9 cellular contexts compared by ENCODE assay signal in the genomic region with DNA sequence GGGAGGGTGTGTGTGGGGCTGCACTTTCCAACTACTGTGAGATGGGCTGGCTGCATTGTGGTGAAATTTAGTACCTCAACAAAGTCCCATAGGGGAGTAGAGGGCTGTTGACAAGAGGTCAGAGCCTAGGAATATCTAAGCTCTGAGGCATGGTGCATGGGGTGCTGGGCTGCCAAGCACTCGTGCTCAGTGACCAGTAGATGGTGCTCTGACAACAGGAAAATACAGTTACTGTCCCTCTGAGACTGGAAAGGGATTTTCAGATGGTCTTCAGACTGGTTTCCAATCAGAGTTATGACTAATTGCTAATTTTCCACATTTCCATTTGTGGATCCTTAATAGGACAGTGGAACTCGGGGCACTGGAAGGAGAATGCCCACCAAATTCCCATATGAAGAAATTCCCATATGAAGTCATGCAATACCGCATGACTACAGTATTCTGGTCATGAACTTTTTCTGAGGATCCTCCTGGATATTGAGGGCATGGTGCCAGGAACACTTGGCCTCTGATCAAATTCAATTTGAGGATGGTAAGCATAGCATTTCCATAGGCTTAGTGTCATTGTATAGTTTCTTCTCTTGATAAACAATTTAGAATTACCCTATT. TPM values are rescaled to one million over a fixed set of nuclear protein-coding genes. Genes with fewer than 3 reads are reported as not detected.
A peak's percentile ranks its signal among the peaks of the same experiment; 100 is the strongest.
DNase-seq lines count a peak whose midpoint lies in the region; ATAC-seq, FAIRE-seq and TF ChIP-seq lines count a peak whose summit lies in the region.
"Had no signal": no experiment of that assay in that cellular context is flagged by ENCODE, and none has a peak within 500 bp of the region (broad histone marks: within the 10 kb centered on the region; RNA-seq: fewer than 3 reads in every experiment).

No MANE protein-coding gene starts in this region.

- no peaks in the 10 kb centered on the region for H3K79me2 ChIP-seq in keratinocyte (ENCODE audit: control insufficient read depth, insufficient read depth, low read length)

- TF ChIP-seq EP300 in stomach (IDR thresholded peaks at IDR 0.05), result no peak

- H2AFZ ChIP-seq in keratinocyte (ENCODE audit: control insufficient read depth, low read length), result no peak overlapping the region

- H3K27ac ChIP-seq in Panc1 (ENCODE audit: low read length), result no peak overlapping the region
- H3K27ac ChIP-seq in keratinocyte (ENCODE audit: control insufficient read depth, insufficient read depth, low read length), result no peak overlapping the region
- no peak overlapping the region for H3K27ac ChIP-seq in stomach

- no peaks in the 10 kb centered on the region for H4K20me1 ChIP-seq in keratinocyte (ENCODE audit: control insufficient read depth, extremely low read depth, insufficient read depth, low read length)

- POLR2A ChIA-PET in Panc1 (lab: Charles Lee), result interaction anchor here (0.5 kb wide), 1 partner anchor 459 kb away, joined by 3 read pairs; no protein-coding TSS in a partner anchor

- 27 to 37% (median 33%) methylated on average over 3 of the region's 3 CpGs for WGBS in stomach, 5 donors

- CTCF ChIA-PET in Panc1 (lab: Charles Lee), result interaction anchor here (0.6 to 2.2 kb wide), 3 partner anchors 336 to 602 kb away, joined by 3 to 19 read pairs (median 6); no protein-coding TSS in a partner anchor

- BruUV-seq in Panc1 (replicated peaks; lab: Mats Ljungman, UMichigan), result no TSS peak

- H3K4me1 ChIP-seq in Panc1 (ENCODE audit: control insufficient read depth, insufficient read depth, low read length), result peaks cover 4% of the 10 kb centered on the region
- H3K4me1 ChIP-seq in keratinocyte (ENCODE audit: control insufficient read depth, extremely low read depth, insufficient read depth, low read length), result no peaks in the 10 kb centered on the region
- H3K4me1 ChIP-seq in stomach, result peaks cover 12 to 23% (median 19%) of the 10 kb centered on the region in 4 donors

- H3K4me3 ChIP-seq in Panc1 (ENCODE audit: low read depth in 2 of 2, low read length in 2 of 2), result no peak overlapping the region
- H3K4me3 ChIP-seq in keratinocyte (ENCODE audit: control insufficient read depth in 2 of 3, extremely low read depth in 1 of 3, insufficient read depth in 2 of 3, low read depth in 1 of 3, low read length in 3 of 3), result no peak overlapping the region
- H3K4me3 ChIP-seq in stomach, result no peak overlapping the region

- no peaks in the 10 kb centered on the region for H3K9me1 ChIP-seq in keratinocyte (ENCODE audit: control insufficient read depth, extremely low read depth, insufficient read depth, low read length)

- peaks cover 24% of the 10 kb centered on the region for H3K27me3 ChIP-seq in Panc1 (ENCODE audit: control insufficient read depth, insufficient read depth, low read length)
- H3K27me3 ChIP-seq in keratinocyte (ENCODE audit: control insufficient read depth, extremely low read depth, insufficient read depth, low read length), result peaks cover 29% of the 10 kb centered on the region
- H3K27me3 ChIP-seq in stomach, result peaks cover 12 to 46% (median 29%) of the 10 kb centered on the region in 3 donors

- peak; percentile 84 for TF ChIP-seq CTCF in Panc1 (IDR thresholded peaks at IDR 0.05)
- peak; percentile 73 to 96 (median 95) for TF ChIP-seq CTCF in keratinocyte (optimal IDR thresholded peaks at IDR 0.05 in 1 of 3, IDR thresholded peaks at IDR 0.05 in 1 of 3, conservative IDR thresholded peaks at IDR 0.05 in 1 of 3; ENCODE audit: extremely low read depth in 1 of 3, insufficient read depth in 2 of 3, low read length in 3 of 3)
- peak in 5 of 7 experiments; percentile 68 to 76 (median 73) for TF ChIP-seq CTCF in stomach (IDR thresholded peaks at IDR 0.05)

- peak; percentile 3 for DNase-seq in NK-92 treated with Interleukin-12 subunit alpha and Interleukin-12 subunit beta, amount 100 ng/mL, for 24 hours (lab: John Stamatoyannopoulos, UW)
- DNase-seq in NK-92 (lab: John Stamatoyannopoulos, UW; ENCODE audit: unreplicated experiment), result no peak
- DNase-seq in LHCN-M2 (ENCODE audit: low read depth), result peak; percentile 54
- peak; percentile 32 for DNase-seq in Panc1 (ENCODE audit: low read depth, low spot score)
- DNase-seq in T47D (ENCODE audit: low read depth in 1 of 2, low spot score in 1 of 2), result peak; percentile 80 to 85
- DNase-seq in keratinocyte (ENCODE audit: low read depth, low spot score), result no peak
- DNase-seq in stomach, result peak; percentile 55

- TF ChIP-seq POLR2A in stomach (IDR thresholded peaks at IDR 0.05), result no peak

- peak; percentile 69 for FAIRE-seq in keratinocyte (lab: Jason Lieb, UNC)

- ATAC-seq in GM21515 (IDR thresholded peaks at IDR 0.05; ENCODE audit: unreplicated experiment) (peak; percentile 63), Panc1 (peak; percentile 89)

- no peaks in the 10 kb centered on the region for H3K9me3 ChIP-seq in Panc1 (ENCODE audit: control insufficient read depth, insufficient read depth, low read depth, low read length)
- no peaks in the 10 kb centered on the region for H3K9me3 ChIP-seq in keratinocyte (ENCODE audit: control insufficient read depth, low read depth, low read length)
- H3K9me3 ChIP-seq in stomach, result no peaks in the 10 kb centered on the region

- H3K4me2 ChIP-seq in keratinocyte (ENCODE audit: control insufficient read depth, extremely low read depth, insufficient read depth, low read depth, low read length), result no peak overlapping the region

- H3K36me3 ChIP-seq in Panc1 (ENCODE audit: control insufficient read depth, insufficient read depth, low read length) (no peaks in the 10 kb centered on the region), keratinocyte (ENCODE audit: control insufficient read depth in 2 of 2, extremely low read depth in 1 of 2, insufficient read depth in 2 of 2, low read length in 2 of 2) (no peaks in the 10 kb centered on the region), stomach (no peaks in the 10 kb centered on the region)

- dilution Hi-C loops in keratinocyte (cut with MboI; ENCODE audit: extremely low pct_ligation_motif_present, low sequenced_read_pairs), result loop anchor here (25.0 kb wide), 1 partner anchor 183 kb away; no protein-coding TSS in a partner anchor

- intact Hi-C loops in Panc1 (cut with micrococcal nuclease; ENCODE audit: unreplicated experiment) (loop anchor here (1.0 to 2.0 kb wide), 3 partner anchors 197 to 602 kb away; no protein-coding TSS in a partner anchor), stomach (cut with DNase I; ENCODE audit: low total_unique reads) (loop anchor here (5.0 to 10.0 kb wide), 2 partner anchors 198 to 456 kb away; no protein-coding TSS in a partner anchor)

- H3K9ac ChIP-seq in keratinocyte (ENCODE audit: control insufficient read depth, extremely low read depth, insufficient read depth, low read length), result no peak overlapping the region

- in situ Hi-C loops in Panc1 (cut with HindIII; ENCODE audit: low pct_unique_long_range_greater_than_20kb, low sequenced_read_pairs) (no loop called here), T47D (cut with HindIII; ENCODE audit: low pct_unique_long_range_greater_than_20kb, low sequenced_read_pairs) (no loop called here)

RNA-seq across cellular contexts. Expression of gene CACNA1E, which starts 4.1 kb away (rescaled TPM):
- total RNA-seq in LHCN-M2 (2014; rRNA removed) (not detected in 2 replicates), Panc1 (2021; ENCODE audit: unreplicated experiment) (not detected), stomach (1 to 10 TPM in 1 of 5 donors, under 1 TPM in 1, not detected in 3; under 0.01 to 1.8 TPM)
- not detected for polyA plus RNA-seq in LHCN-M2 (2012)
- not detected for polyA plus RNA-seq in Panc1 (2012; ENCODE audit: insufficient read length)
- polyA plus RNA-seq in keratinocyte (0.01 TPM in 1 of 3 replicates, not detected in the others), stomach (under 1 TPM in 2 of 3 donors, not detected in 1; under 0.01 to 0.03 TPM)
- polyA plus RNA-seq in keratinocyte (2011; ENCODE audit: low read depth), result not detected
- polyA plus RNA-seq in keratinocyte (2011; cell fraction: cytosol; rRNA removed), result not detected in 2 replicates
- polyA plus RNA-seq in keratinocyte (2011; cell fraction: nucleus; rRNA removed), result 0.01 TPM in 1 of 2 replicates, not detected in the other
- polyA plus RNA-seq in keratinocyte (2012; ENCODE audit: low replicate concordance), result 0.03 TPM in 1 of 2 replicates, not detected in the other
- not detected in 3 replicates for polyA minus RNA-seq in keratinocyte
- not detected for polyA minus RNA-seq in keratinocyte (2011; cell fraction: cytosol; rRNA and poly(A)+ RNA removed)
- polyA minus RNA-seq in keratinocyte (2011; cell fraction: nucleus; rRNA and poly(A)+ RNA removed), result not detected in 2 replicates
- total RNA-seq: CD8-positive, alpha-beta memory T cell had no signal
- polyA plus RNA-seq: CD8-positive, alpha-beta memory T cell had no signal

Comparison
In these comparisons a context has a peak if more than half of its experiments do, and no peak if none do; other contexts are left out.
1. DNase-seq: peak in NK-92 treated with Interleukin-12 subunit alpha and Interleukin-12 subunit beta, amount 100 ng/mL, for 24 hours (single experiment), LHCN-M2 (single experiment), Panc1 (single experiment), T47D (2 of 2) and stomach (single experiment); none in NK-92 (single experiment) and keratinocyte (single experiment).
2. Peak in every context shown above with its lines, with median percentiles within 50 percentile points of each other: CTCF ChIP-seq.